11 cellular contexts compared by ENCODE assay signal in genomic region chr2:230601510-230601909, GRCh38.
DNase-seq lines count a peak whose midpoint lies in the region; ATAC-seq and TF ChIP-seq lines count a peak whose summit lies in the region.
"Had no signal": no experiment of that assay in that cellular context is flagged by ENCODE, and none has a peak within 500 bp of the region (broad histone marks: within the 10 kb centered on the region; RNA-seq: fewer than 3 reads in every experiment).

No MANE protein-coding gene starts in this region.

- H3K27me3 ChIP-seq in ascending aorta = no peaks in the 10 kb centered on the region
- H3K27me3 ChIP-seq in osteoblast (ENCODE audit: insufficient read depth, low read length) = no peaks in the 10 kb centered on the region
- H3K27me3 ChIP-seq: neural progenitor cell had no signal

- DNase-seq in activated CD8-positive, alpha-beta memory T cell treated with anti-CD3 and anti-CD28 coated beads, Interleukin-2, amount 10 ng/mL, durations not matched to agents 7 days and 5 days = no peak
- no peak for DNase-seq in activated CD8-positive, alpha-beta memory T cell treated with anti-CD3 and anti-CD28 coated beads, Interleukin-2, amount 50 U/mL, for 48 hours
- DNase-seq in stimulated activated effector memory CD8-positive, alpha-beta T cell treated with anti-CD3 and anti-CD28 coated beads, Interleukin-12 subunit alpha, Interleukin-12 subunit beta, amount 100 ng/mL, for 72 hours (ENCODE audit: low spot score in 2 of 2) = no peak
- no peak for DNase-seq in ascending aorta (ENCODE audit: low spot score in 2 of 2)
- DNase-seq in hippocampal formation (lab: John Stamatoyannopoulos, UW) = no peak
- no peak for DNase-seq in osteoblast (ENCODE audit: insufficient read length, low spot score, missing footprints)
- DNase-seq: PC-9; stimulated activated CD4-positive, alpha-beta T cell treated with anti-CD3 and anti-CD28 coated beads, Interleukin-4, amount 100 ng/mL, for 24 hours had no signal

- H2AFZ ChIP-seq in osteoblast (ENCODE audit: low read length) = no peak overlapping the region
- H2AFZ ChIP-seq: neural progenitor cell, PC-9 had no signal

- peak overlapping the region; percentile 77 for H3K27ac Mint-ChIP-seq in activated CD8-positive, alpha-beta memory T cell treated with anti-CD3 and anti-CD28 coated beads, Interleukin-2, amount 10 ng/mL, durations not matched to agents 7 days and 5 days
- H3K27ac Mint-ChIP-seq in stimulated activated effector memory CD8-positive, alpha-beta T cell treated with anti-CD3 and anti-CD28 coated beads, Interleukin-12 subunit alpha, Interleukin-12 subunit beta, amount 100 ng/mL, for 72 hours = peak overlapping the region; percentile 73
- H3K27ac Mint-ChIP-seq: neural progenitor cell had no signal

- peaks cover 50% of the 10 kb centered on the region for H3K4me1 Mint-ChIP-seq in activated CD8-positive, alpha-beta memory T cell treated with anti-CD3 and anti-CD28 coated beads, Interleukin-2, amount 10 ng/mL, durations not matched to agents 7 days and 5 days
- H3K4me1 Mint-ChIP-seq in stimulated activated effector memory CD8-positive, alpha-beta T cell treated with anti-CD3 and anti-CD28 coated beads, Interleukin-12 subunit alpha, Interleukin-12 subunit beta, amount 100 ng/mL, for 72 hours = peaks cover 44% of the 10 kb centered on the region
- H3K4me1 Mint-ChIP-seq: neural progenitor cell had no signal

- H3K79me2 ChIP-seq in osteoblast (ENCODE audit: insufficient read depth, low read length) = no peaks in the 10 kb centered on the region

- no peaks in the 10 kb centered on the region for H4K20me1 ChIP-seq in osteoblast (ENCODE audit: insufficient read depth, low read length)

- H3K36me3 Mint-ChIP-seq in activated CD8-positive, alpha-beta memory T cell treated with anti-CD3 and anti-CD28 coated beads, Interleukin-2, amount 10 ng/mL, durations not matched to agents 7 days and 5 days = peaks cover 39% of the 10 kb centered on the region
- no peaks in the 10 kb centered on the region for H3K36me3 Mint-ChIP-seq in stimulated activated effector memory CD8-positive, alpha-beta T cell treated with anti-CD3 and anti-CD28 coated beads, Interleukin-12 subunit alpha, Interleukin-12 subunit beta, amount 100 ng/mL, for 72 hours
- H3K36me3 Mint-ChIP-seq: neural progenitor cell had no signal

- H3K4me3 Mint-ChIP-seq in activated CD8-positive, alpha-beta memory T cell treated with anti-CD3 and anti-CD28 coated beads, Interleukin-2, amount 10 ng/mL, durations not matched to agents 7 days and 5 days = no peak overlapping the region
- peak overlapping the region; percentile 33 for H3K4me3 Mint-ChIP-seq in stimulated activated effector memory CD8-positive, alpha-beta T cell treated with anti-CD3 and anti-CD28 coated beads, Interleukin-12 subunit alpha, Interleukin-12 subunit beta, amount 100 ng/mL, for 72 hours
- H3K4me3 Mint-ChIP-seq: neural progenitor cell had no signal

- H3K27ac ChIP-seq in ascending aorta (no peak overlapping the region), osteoblast (ENCODE audit: low read depth, low read length) (no peak overlapping the region)
- H3K27ac ChIP-seq: neural progenitor cell, PC-9 had no signal

- H3K27me3 Mint-ChIP-seq in activated CD8-positive, alpha-beta memory T cell treated with anti-CD3 and anti-CD28 coated beads, Interleukin-2, amount 10 ng/mL, durations not matched to agents 7 days and 5 days = no peaks in the 10 kb centered on the region

- no peak for ATAC-seq in activated CD8-positive, alpha-beta memory T cell treated with anti-CD3 and anti-CD28 coated beads, Interleukin-2, amount 10 ng/mL, durations not matched to agents 7 days and 5 days
- peak; percentile 63 for ATAC-seq in GM21825 (IDR thresholded peaks at IDR 0.05; ENCODE audit: unreplicated experiment)
- peak; percentile 68 for ATAC-seq in HG03520 (IDR thresholded peaks at IDR 0.05; ENCODE audit: unreplicated experiment)
- ATAC-seq in stimulated activated effector memory CD8-positive, alpha-beta T cell treated with anti-CD3 and anti-CD28 coated beads, Interleukin-12 subunit alpha, Interleukin-12 subunit beta, amount 100 ng/mL, for 72 hours = no peak

- H3K4me3 ChIP-seq in ascending aorta = no peak overlapping the region
- no peak overlapping the region for H3K4me3 ChIP-seq in osteoblast (ENCODE audit: insufficient read depth, low read length)
- H3K4me3 ChIP-seq: neural progenitor cell, PC-9 had no signal

- TF ChIP-seq CTCF in ascending aorta (IDR thresholded peaks at IDR 0.05) (no peak), osteoblast (IDR thresholded peaks at IDR 0.05; ENCODE audit: extremely low read depth, low read depth, low read length) (no peak)

- peaks cover 3% of the 10 kb centered on the region for H3K9me3 Mint-ChIP-seq in activated CD8-positive, alpha-beta memory T cell treated with anti-CD3 and anti-CD28 coated beads, Interleukin-2, amount 10 ng/mL, durations not matched to agents 7 days and 5 days (ENCODE audit: low read depth)
- peaks cover 9% of the 10 kb centered on the region for H3K9me3 Mint-ChIP-seq in stimulated activated effector memory CD8-positive, alpha-beta T cell treated with anti-CD3 and anti-CD28 coated beads, Interleukin-12 subunit alpha, Interleukin-12 subunit beta, amount 100 ng/mL, for 72 hours

- H3K4me1 ChIP-seq in ascending aorta = no peaks in the 10 kb centered on the region
- no peaks in the 10 kb centered on the region for H3K4me1 ChIP-seq in osteoblast (ENCODE audit: insufficient read depth, low read length)
- H3K4me1 ChIP-seq: neural progenitor cell had no signal

- intact Hi-C loops in ascending aorta (cut with DNase I) = no loop called here

- CTCF ChIA-PET in activated CD8-positive, alpha-beta memory T cell treated with anti-CD3 and anti-CD28 coated beads, Interleukin-2, amount 10 ng/mL, durations not matched to agents 7 days and 5 days (lab: Charles Lee) = interaction anchor here (0.6 to 2.2 kb wide), 5 partner anchors 9 to 33 kb away, joined by 3 to 11 read pairs (median 5); no protein-coding TSS in a partner anchor

- H3K36me3 ChIP-seq in ascending aorta (no peaks in the 10 kb centered on the region), osteoblast (ENCODE audit: insufficient read depth, low read length) (no peaks in the 10 kb centered on the region)
- H3K36me3 ChIP-seq: neural progenitor cell had no signal

- no peaks in the 10 kb centered on the region for H3K9me3 ChIP-seq in ascending aorta
- H3K9me3 ChIP-seq in osteoblast (ENCODE audit: low read depth, low read length) = no peaks in the 10 kb centered on the region

- H3K4me2 ChIP-seq in osteoblast (ENCODE audit: insufficient read depth, low read length) = no peak overlapping the region
- H3K4me2 ChIP-seq: neural progenitor cell had no signal

Comparison
In these comparisons a context has a peak if more than half of its experiments do, and no peak if none do; other contexts are left out.
1. ATAC-seq: peak in GM21825 (single experiment) and HG03520 (single experiment); none in activated CD8-positive, alpha-beta memory T cell treated with anti-CD3 and anti-CD28 coated beads, Interleukin-2, amount 10 ng/mL, durations not matched to agents 7 days and 5 days (single experiment) and stimulated activated effector memory CD8-positive, alpha-beta T cell treated with anti-CD3 and anti-CD28 coated beads, Interleukin-12 subunit alpha, Interleukin-12 subunit beta, amount 100 ng/mL, for 72 hours (single experiment).